17 cellular contexts compared by ENCODE assay signal in the genomic region with DNA sequence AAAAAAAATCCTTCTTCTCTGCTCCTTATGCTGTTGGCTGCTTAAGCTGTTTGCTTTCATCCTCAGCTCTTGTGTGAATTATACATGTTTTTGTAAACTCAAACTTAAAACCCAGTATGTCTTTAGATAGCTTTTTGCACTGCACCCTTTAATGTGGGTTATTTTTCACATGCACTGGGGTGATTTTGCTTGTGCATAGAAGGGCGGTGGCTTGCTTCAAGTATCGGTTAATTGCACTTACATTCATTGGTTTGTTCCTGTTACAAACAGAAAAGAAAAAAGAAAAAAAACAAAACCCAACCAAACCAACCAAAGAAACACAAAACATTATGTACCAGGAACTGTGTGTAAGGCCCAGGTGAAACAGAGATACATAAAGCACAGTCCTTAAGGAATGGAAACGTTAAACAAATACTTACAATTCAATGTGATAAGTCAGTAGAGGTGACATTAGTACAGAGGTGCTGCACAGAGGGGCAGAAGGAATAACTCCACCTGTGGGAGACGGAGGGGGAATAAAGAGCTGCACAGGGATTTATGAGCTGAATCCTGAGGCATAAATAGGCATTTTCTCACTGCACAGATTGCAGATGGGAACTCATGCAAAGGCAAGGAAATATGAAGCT.
A peak's percentile ranks its signal among the peaks of the same experiment; 100 is the strongest.
DNase-seq lines count a peak whose midpoint lies in the region; ATAC-seq, FAIRE-seq and TF ChIP-seq lines count a peak whose summit lies in the region.
"Had no signal": no experiment of that assay in that cellular context is flagged by ENCODE, and none has a peak within 500 bp of the region (broad histone marks: within the 10 kb centered on the region; RNA-seq: fewer than 3 reads in every experiment).

No MANE protein-coding gene starts in this region.

- H3K79me2 ChIP-seq in PC-9 (ENCODE audit: low read depth), result no peaks in the 10 kb centered on the region

- no peak overlapping the region for H3K4me3 ChIP-seq in A549
- H3K4me3 ChIP-seq in HL-60 (replicated peaks; ENCODE audit: insufficient read depth, low read length), result no peak overlapping the region
- H3K4me3 ChIP-seq in PC-9, result no peak overlapping the region
- H3K4me3 ChIP-seq: BLaER1, MG63, SJCRH30 had no signal

- no peak for ATAC-seq in A549
- no peak for ATAC-seq in stimulated activated memory B cell treated with anti-CD40 and anti-IgM and Interleukin-4, amounts not matched to agents 10 μg/mL and 1 μg/mL and 100 μg/mL, for 72 hours
- no peak for ATAC-seq in HG02852 (IDR thresholded peaks at IDR 0.05; ENCODE audit: unreplicated experiment)
- ATAC-seq: CD8-positive, alpha-beta T cell had no signal

- intact Hi-C loops in PC-9 (cut with micrococcal nuclease; ENCODE audit: unreplicated experiment), result no loop called here

- H3F3A ChIP-seq in PC-9 (ENCODE audit: insufficient read depth, low read depth), result 0 out of 2 replicates have a peak, but pooled peaks cover 6% of the 10 kb centered on the region

- H4K20me1 ChIP-seq in PC-9 (ENCODE audit: insufficient read depth), result no peaks in the 10 kb centered on the region
- H4K20me1 ChIP-seq: BLaER1 had no signal

- no peak overlapping the region for H3K4me3 Mint-ChIP-seq in stimulated activated memory B cell treated with anti-CD40 and anti-IgM and Interleukin-4, amounts not matched to agents 10 μg/mL and 1 μg/mL and 100 μg/mL, for 72 hours
- H3K4me3 Mint-ChIP-seq: CD8-positive, alpha-beta T cell; H9; IgD-negative memory B cell had no signal

- no peak overlapping the region for H3K27ac Mint-ChIP-seq in stimulated activated memory B cell treated with anti-CD40 and anti-IgM and Interleukin-4, amounts not matched to agents 10 μg/mL and 1 μg/mL and 100 μg/mL, for 72 hours
- H3K27ac Mint-ChIP-seq: CD8-positive, alpha-beta T cell had no signal

- peak; percentile 36 for DNase-seq in NCI-H2029 treated with DMSO at 0.1 percent for 48 hours (lab: John Stamatoyannopoulos, UW)
- DNase-seq in NCI-H2029 (lab: John Stamatoyannopoulos, UW), result no peak
- no peak for DNase-seq in A549 (ENCODE audit: low read depth in 1 of 2, low spot score in 1 of 2)
- no peak for DNase-seq in HL-60 (ENCODE audit: low read depth in 1 of 2, low spot score in 1 of 2)
- no peak for DNase-seq in PC-9
- DNase-seq in NCI-H69 (lab: John Stamatoyannopoulos, UW), result no peak
- DNase-seq: NCI-H2171, NCI-H446 had no signal

- H3K36me3 ChIP-seq in PC-9 (ENCODE audit: low read depth), result no peaks in the 10 kb centered on the region
- H3K36me3 ChIP-seq: BLaER1, MG63, SJCRH30 had no signal

- H3K4me1 ChIP-seq in A549 (peaks cover 15% of the 10 kb centered on the region; the same call in 2 of the 3 replicates), PC-9 (replicated peaks; ENCODE audit: insufficient read depth) (peaks cover 19% of the 10 kb centered on the region)
- H3K4me1 ChIP-seq: BLaER1, SJCRH30 had no signal

- peak overlapping the region; percentile 36 to 57 for H3K27ac ChIP-seq in A549
- H3K27ac ChIP-seq in HL-60 (replicated peaks), result peak overlapping the region; percentile 27
- peak overlapping the region; percentile 70; the same call in 1 of the 2 replicates for H3K27ac ChIP-seq in PC-9
- H3K27ac ChIP-seq: BLaER1, SJCRH30 had no signal

- peaks cover 8% of the 10 kb centered on the region for H3K9me3 Mint-ChIP-seq in stimulated activated memory B cell treated with anti-CD40 and anti-IgM and Interleukin-4, amounts not matched to agents 10 μg/mL and 1 μg/mL and 100 μg/mL, for 72 hours
- H3K9me3 Mint-ChIP-seq: CD8-positive, alpha-beta T cell had no signal

- H3K27me3 ChIP-seq in HL-60 (ENCODE audit: insufficient read depth, poor library complexity, severe bottlenecking), result no peaks in the 10 kb centered on the region
- H3K27me3 ChIP-seq in PC-9 (ENCODE audit: insufficient read depth, low read depth), result no peaks in the 10 kb centered on the region
- H3K27me3 ChIP-seq: BLaER1, MG63, SJCRH30 had no signal

- H3K4me2 ChIP-seq in A549 (peak overlapping the region; percentile 20; the same call in 1 of the 3 replicates), PC-9 (no peak overlapping the region)
- H3K4me2 ChIP-seq: BLaER1 had no signal

- POLR2A ChIA-PET in A549 (lab: Yijun Ruan, JAX) (no interaction called here), PC-9 (lab: Charles Lee; ENCODE audit: unreplicated experiment) (no interaction called here)

- H3K36me3 Mint-ChIP-seq in stimulated activated memory B cell treated with anti-CD40 and anti-IgM and Interleukin-4, amounts not matched to agents 10 μg/mL and 1 μg/mL and 100 μg/mL, for 72 hours, result no peaks in the 10 kb centered on the region
- H3K36me3 Mint-ChIP-seq: CD8-positive, alpha-beta T cell; IgD-negative memory B cell had no signal

- no peak for TF ChIP-seq RAD21 in A549 (conservative IDR thresholded peaks at IDR 0.05 in 1 of 2, IDR thresholded peaks at IDR 0.05 in 1 of 2)

- no peak for FAIRE-seq in A549 (lab: Jason Lieb, UNC)
- FAIRE-seq: A204.1 had no signal

- H3K9me3 ChIP-seq in A549 (no peaks in the 10 kb centered on the region), PC-9 (ENCODE audit: insufficient read depth, low read depth) (peaks cover 8% of the 10 kb centered on the region)
- H3K9me3 ChIP-seq: MG63 had no signal

- TF ChIP-seq CTCF in A549 (IDR thresholded peaks at IDR 0.05), result no peak
- TF ChIP-seq CTCF in HL-60 (IDR thresholded peaks at IDR 0.05; ENCODE audit: insufficient read depth, low read length), result no peak
- no peak for TF ChIP-seq CTCF in PC-9 (conservative IDR thresholded peaks at IDR 0.05)

- H2AFZ ChIP-seq in PC-9, result no peak overlapping the region

- H3K4me1 Mint-ChIP-seq in stimulated activated memory B cell treated with anti-CD40 and anti-IgM and Interleukin-4, amounts not matched to agents 10 μg/mL and 1 μg/mL and 100 μg/mL, for 72 hours, result no peaks in the 10 kb centered on the region
- H3K4me1 Mint-ChIP-seq: IgD-negative memory B cell had no signal

- no peaks in the 10 kb centered on the region for H3K9me2 ChIP-seq in PC-9 (ENCODE audit: insufficient read depth)

- WGBS in A549 (ENCODE audit: missing lambda C conversion rate), result 90% methylated on average over 4 of the region's 4 CpGs

- CTCF ChIA-PET in A549 (lab: Yijun Ruan, JAX), result interaction anchor here (0.5 to 2.2 kb wide), 11 partner anchors 9 to 899 kb away, joined by 3 to 8 read pairs (median 3); no protein-coding TSS in a partner anchor
- CTCF ChIA-PET in PC-9 (lab: Charles Lee), result interaction anchor here (0.6 to 0.7 kb wide), 2 partner anchors 8 to 61 kb away, joined by 3 read pairs; no protein-coding TSS in a partner anchor

- no peak for TF ChIP-seq POLR2A in A549 (IDR thresholded peaks at IDR 0.05; ENCODE audit: low read length)

- H3K27me3 Mint-ChIP-seq in stimulated activated memory B cell treated with anti-CD40 and anti-IgM and Interleukin-4, amounts not matched to agents 10 μg/mL and 1 μg/mL and 100 μg/mL, for 72 hours, result no peaks in the 10 kb centered on the region

- BruUV-seq in PC-9 (replicated peaks; lab: Mats Ljungman, UMichigan), result no TSS peak

- TF ChIP-seq EP300 in A549 (IDR thresholded peaks at IDR 0.05), result no peak

TF ChIP-seq in A549, 52 proteins besides CTCF, POLR2A, EP300 and RAD21:
- TF ChIP-seq ZNF302 (CRISPR knock-in tag; IDR thresholded peaks at IDR 0.05) (no peak), SREBF2 (IDR thresholded peaks at IDR 0.05) (no peak), RCOR1 (IDR thresholded peaks at IDR 0.05; ENCODE audit: low read depth, low read length) (no peak), RNF2 (IDR thresholded peaks at IDR 0.05; ENCODE audit: borderline replicate concordance, low read depth) (no peak), CBX8 (IDR thresholded peaks at IDR 0.05) (no peak), CEBPB (IDR thresholded peaks at IDR 0.05) (no peak), ZFP36 (IDR thresholded peaks at IDR 0.05; ENCODE audit: borderline replicate concordance, partially characterized antibody) (no peak), HES2 (IDR thresholded peaks at IDR 0.05) (no peak), REST (IDR thresholded peaks at IDR 0.05) (no peak), PHF8 (IDR thresholded peaks at IDR 0.05; ENCODE audit: borderline replicate concordance, low read depth) (no peak), GATA3 (IDR thresholded peaks at IDR 0.05; ENCODE audit: borderline replicate concordance) (no peak), BHLHE40 (IDR thresholded peaks at IDR 0.05; ENCODE audit: low read depth, low read length) (no peak), NPAS2 (CRISPR knock-in tag; IDR thresholded peaks at IDR 0.05; ENCODE audit: borderline replicate concordance) (no peak)
